Comparison of ENCODE assay signal across 39 cellular contexts in the genomic region with DNA sequence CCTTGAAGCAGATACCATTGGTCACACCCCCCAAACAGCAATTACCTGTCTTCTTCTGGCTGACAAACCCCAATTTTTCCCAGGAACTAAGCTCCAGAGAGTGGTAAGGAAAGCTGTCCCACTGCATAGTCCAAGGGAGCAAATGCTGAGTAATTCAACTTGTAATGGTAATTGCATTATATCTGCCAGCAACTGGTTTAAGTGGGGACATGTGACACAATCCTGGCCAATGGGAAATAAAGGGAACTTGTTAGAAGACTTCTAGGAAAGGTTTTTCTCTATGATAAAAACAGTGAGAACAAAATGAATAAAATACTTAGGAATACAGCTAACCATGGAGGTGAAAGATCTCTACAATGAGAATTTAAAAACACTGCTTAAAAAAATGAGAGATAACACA. TPM values are rescaled to one million over a fixed set of nuclear protein-coding genes. Genes with fewer than 3 reads are reported as not detected.
"Had no signal": no experiment of that assay in that cellular context is flagged by ENCODE, and none has a peak within 500 bp of the region (broad histone marks: within the 10 kb centered on the region; RNA-seq: fewer than 3 reads in every experiment).

No MANE protein-coding gene starts in this region.

- H3K36me3 ChIP-seq: MG63 had no signal

- H3K4me2 ChIP-seq: KMS-11 had no signal

- H3K9me3 ChIP-seq: MG63 had no signal

- H3K27ac ChIP-seq: KMS-11 had no signal

- DNase-seq: Karpas-422, Kasumi-1, MG63, MM.1S, MV-4-11, NCI-H1048, NCI-H1092, NCI-H1092 treated with DMSO at 0.1 percent for 48 hours, NCI-H1105, NCI-H1105 treated with DMSO at 0.1 percent for 48 hours, NCI-H1417, NCI-H1417 treated with DMSO at 0.1 percent for 48 hours, NCI-H1436, NCI-H1436 treated with DMSO at 0.1 percent for 48 hours, NCI-H146, NCI-H1694, NCI-H1694 treated with DMSO at 0.1 percent for 48 hours, NCI-H187, NCI-H187 treated with DMSO at 0.1 percent for 48 hours, NCI-H1930, NCI-H2029, NCI-H2029 treated with DMSO at 0.1 percent for 48 hours, NCI-H2081, NCI-H2081 treated with DMSO at 0.1 percent for 48 hours, NCI-H2107, NCI-H2171, NCI-H2171 treated with DMSO at 0.1 percent for 48 hours, NCI-H2227 treated with DMSO at 0.1 percent for 48 hours, NCI-H226, NCI-H345, NCI-H446, NCI-H446 treated with DMSO at 0.1 percent for 48 hours, NCI-H510A, NCI-H510A treated with DMSO at 0.1 percent for 48 hours had no signal

- H3K9ac ChIP-seq: KMS-11 had no signal

- H3K4me3 ChIP-seq: MG63 had no signal

RNA-seq across cellular contexts. Expression of gene ISX, which starts 9.5 kb away (rescaled TPM):
- total RNA-seq: LHCN-M2, M059J, MCF 10A, NCI-H460 had no signal
